Comparison of ENCODE assay signal across 9 cellular contexts in genomic region chr19:14135985-14136508, GRCh38. TPM values are rescaled to one million over a fixed set of nuclear protein-coding genes. Genes with fewer than 3 reads are reported as not detected.
DNase-seq lines count a peak whose midpoint lies in the region; ATAC-seq and TF ChIP-seq lines count a peak whose summit lies in the region.
"Had no signal": no experiment of that assay in that cellular context is flagged by ENCODE, and none has a peak within 500 bp of the region (broad histone marks: within the 10 kb centered on the region; RNA-seq: fewer than 3 reads in every experiment).

No MANE protein-coding gene starts in this region.

- CTCF ChIA-PET in Panc1 (lab: Charles Lee) = interaction anchor here (0.6 to 1.8 kb wide), 6 partner anchors 12 to 343 kb away, joined by 3 to 6 read pairs (median 5); no protein-coding TSS in a partner anchor

- ATAC-seq in GM21360 (IDR thresholded peaks at IDR 0.05; ENCODE audit: unreplicated experiment) (peak; percentile 3), Panc1 (no peak; the same call in 1 of the 2 replicates), GM19035 (IDR thresholded peaks at IDR 0.05; ENCODE audit: unreplicated experiment) (no peak)

- peaks cover 8% of the 10 kb centered on the region; the same call in 1 of the 2 replicates for H3K4me1 ChIP-seq in Panc1 (ENCODE audit: control insufficient read depth, insufficient read depth, low read length)

- in situ Hi-C loops in Panc1 (cut with HindIII; ENCODE audit: low pct_unique_long_range_greater_than_20kb, low sequenced_read_pairs) = no loop called here

- TF ChIP-seq CTCF in Panc1 (IDR thresholded peaks at IDR 0.05) (no peak), fibroblast of the aortic adventitia (IDR thresholded peaks at IDR 0.05; ENCODE audit: insufficient read depth, low read length) (no peak)

- POLR2A ChIA-PET in Panc1 (lab: Charles Lee) = interaction anchor here (0.5 kb wide), 2 partner anchors 12 to 214 kb away, joined by 3 to 12 read pairs; no protein-coding TSS in a partner anchor

- DNase-seq in Panc1 (ENCODE audit: low read depth, low spot score) (no peak), fibroblast of the aortic adventitia (ENCODE audit: low read depth) (no peak), skeletal muscle cell (ENCODE audit: low read depth) (no peak), globus pallidus (ENCODE audit: low spot score) (no peak)
- DNase-seq in activated CD8-positive, alpha-beta memory T cell treated with anti-CD3 and anti-CD28 coated beads, Interleukin-2, amount 50 U/mL, for 48 hours = no peak
- no peak for DNase-seq in stimulated activated CD4-positive, alpha-beta T cell treated with anti-CD3 and anti-CD28 coated beads, Interleukin-12 subunit alpha, Interleukin-12 subunit beta, amount 100 ng/mL, for 4 hours

- intact Hi-C loops in Panc1 (cut with micrococcal nuclease; ENCODE audit: unreplicated experiment) = no loop called here

- no peaks in the 10 kb centered on the region for H3K9me3 ChIP-seq in Panc1 (ENCODE audit: control insufficient read depth, insufficient read depth, low read depth, low read length)

- H3K36me3 ChIP-seq in Panc1 (ENCODE audit: control insufficient read depth, insufficient read depth, low read length) = peaks cover 6% of the 10 kb centered on the region; the same call in 1 of the 2 replicates

- no peaks in the 10 kb centered on the region for H3K27me3 ChIP-seq in Panc1 (ENCODE audit: control insufficient read depth, insufficient read depth, low read length)

- BruUV-seq in Panc1 (replicated peaks; lab: Mats Ljungman, UMichigan) = no TSS peak

- peak overlapping the region; percentile 78 for H3K27ac ChIP-seq in Panc1 (ENCODE audit: low read length)

- peak overlapping the region; percentile 62 to 64 for H3K4me3 ChIP-seq in Panc1 (ENCODE audit: low read depth in 2 of 2, low read length in 2 of 2)
- H3K4me3 ChIP-seq in fibroblast of the aortic adventitia (ENCODE audit: low read depth, low read length) = peak overlapping the region; percentile 86
- H3K4me3 ChIP-seq in skeletal muscle cell (ENCODE audit: low read depth, low read length) = peak overlapping the region; percentile 79

RNA-seq across cellular contexts. Expression of gene ASF1B, which starts 0.3 kb away (rescaled TPM):
- total RNA-seq in Panc1 (2021; ENCODE audit: unreplicated experiment) (35.4 TPM), fibroblast of the aortic adventitia (ENCODE audit: low replicate concordance) (1.7 and 32.3 TPM in 2 replicates)
- 35.0 TPM for polyA plus RNA-seq in Panc1 (2012; ENCODE audit: insufficient read length)

RNA-seq across cellular contexts. Expression of gene PRKACA, which starts 18.5 kb away (rescaled TPM):
- total RNA-seq in Panc1 (2021; ENCODE audit: unreplicated experiment) (70.8 TPM), fibroblast of the aortic adventitia (ENCODE audit: low replicate concordance) (13.8 and 44.0 TPM in 2 replicates)
- 50.7 TPM for polyA plus RNA-seq in Panc1 (2012; ENCODE audit: insufficient read length)

RNA-seq across cellular contexts. Expression of gene SAMD1, which starts 45.5 kb away (rescaled TPM):
- total RNA-seq in Panc1 (2021; ENCODE audit: unreplicated experiment) = 82.0 TPM
- polyA plus RNA-seq in Panc1 (2012; ENCODE audit: insufficient read length) = 73.2 TPM
- total RNA-seq in fibroblast of the aortic adventitia (ENCODE audit: low replicate concordance) = 18.5 and 40.4 TPM in 2 replicates

RNA-seq across cellular contexts. Expression of gene C19orf67, which starts 50.5 kb away (rescaled TPM):
- total RNA-seq in Panc1 (2021; ENCODE audit: unreplicated experiment) (0.28 TPM), fibroblast of the aortic adventitia (ENCODE audit: low replicate concordance) (0.27 TPM in 1 of 2 replicates, not detected in the other)
- not detected for polyA plus RNA-seq in Panc1 (2012; ENCODE audit: insufficient read length)
- total RNA-seq: NCI-H460 had no signal
